Comparison of ENCODE assay signal across 1 cellular context in the genomic region with DNA sequence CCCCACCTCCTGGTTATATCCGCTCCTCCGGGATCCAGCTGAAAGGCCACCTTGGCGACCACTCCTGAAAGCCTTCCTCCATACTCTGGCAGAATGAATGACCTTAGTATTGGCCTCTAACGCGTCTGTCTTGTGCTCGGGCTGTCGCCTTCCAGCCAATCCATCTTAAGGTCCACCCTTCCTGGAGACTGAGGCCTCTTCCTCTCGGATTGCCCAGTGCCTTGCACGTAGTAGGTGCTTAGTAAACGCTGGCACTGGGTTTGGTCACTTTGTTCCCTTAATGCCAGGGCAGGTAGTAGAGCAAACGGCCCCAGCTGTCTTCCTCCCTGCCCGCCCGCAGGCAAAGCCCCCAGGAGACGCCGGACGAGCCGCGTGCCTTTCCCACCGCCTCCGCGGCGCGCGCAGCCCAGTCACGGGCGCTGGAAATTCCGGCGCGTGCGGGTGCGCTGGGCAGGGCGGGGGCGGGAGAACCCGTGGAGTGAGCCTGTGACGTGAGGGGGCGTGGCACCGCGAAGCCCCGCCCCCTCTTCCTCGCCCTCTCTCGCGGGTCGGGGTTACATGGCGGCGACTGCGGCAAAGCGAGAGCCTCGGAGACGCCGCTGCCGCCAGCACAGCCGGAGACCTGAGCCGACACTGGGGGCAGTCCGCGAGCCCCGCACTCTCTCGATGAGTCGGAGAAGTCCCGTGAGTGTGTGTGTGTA.
TF ChIP-seq lines count a peak whose summit lies in the region.

TSS of gene MAPK6 (plus strand) at position 527 of the 701 bp plus-strand sequence. CDS start 27,242 bp downstream, outside the sequence.

TF ChIP-seq in HepG2, 621 proteins besides CTCF, POLR2A, EP300 and RAD21 (continued from another document and continues in another):
- TF ChIP-seq NONO (IDR thresholded peaks at IDR 0.05) (no peak), NONO (CRISPR knock-in tag; conservative IDR thresholded peaks at IDR 0.05) (peak; percentile 89), EEA1 (CRISPR knock-in tag; IDR thresholded peaks at IDR 0.05; ENCODE audit: borderline replicate concordance) (no peak), NR2F6 (IDR thresholded peaks at IDR 0.05) (no peak), NR2F6 (CRISPR knock-in tag; IDR thresholded peaks at IDR 0.05) (peak; percentile 58), SKI (IDR thresholded peaks at IDR 0.05; ENCODE audit: partially characterized antibody) (peak; percentile 77), ZNF883 (CRISPR knock-in tag; IDR thresholded peaks at IDR 0.05; ENCODE audit: not compliant biosample characterization) (peak; percentile 98), MAFG (CRISPR knock-in tag; IDR thresholded peaks at IDR 0.05) (no peak), SMAD9 (CRISPR knock-in tag; IDR thresholded peaks at IDR 0.05) (peak; percentile 61; the same call in 1 of the 2 replicates), MED1 (CRISPR knock-in tag; IDR thresholded peaks at IDR 0.05) (peak; percentile 92), ZNF619 (CRISPR knock-in tag; IDR thresholded peaks at IDR 0.05) (peak; percentile 80; the same call in 1 of the 2 replicates), REL (CRISPR knock-in tag; conservative IDR thresholded peaks at IDR 0.05) (peak; percentile 93), SP2 (CRISPR knock-in tag; IDR thresholded peaks at IDR 0.05) (peak; percentile 54; the same call in 1 of the 2 replicates), ELF1 (CRISPR knock-in tag; IDR thresholded peaks at IDR 0.05) (no peak), ZNF720 (CRISPR knock-in tag; IDR thresholded peaks at IDR 0.05) (no peak), DRAP1 (CRISPR knock-in tag; IDR thresholded peaks at IDR 0.05) (peak; percentile 74), KDM1A (CRISPR knock-in tag; IDR thresholded peaks at IDR 0.05) (0 out of 2 replicates have a peak, but pooled peaks have one; percentile 32), PCBP2 (optimal IDR thresholded peaks at IDR 0.05; ENCODE audit: low read depth, low read length, poor library complexity, severe bottlenecking) (no peak), ZSCAN29 (CRISPR knock-in tag; conservative IDR thresholded peaks at IDR 0.05) (no peak), RERE (CRISPR knock-in tag; IDR thresholded peaks at IDR 0.05; ENCODE audit: low read depth) (0 out of 2 replicates have a peak, but pooled peaks have one; percentile 38), CC2D1A (CRISPR knock-in tag; IDR thresholded peaks at IDR 0.05) (no peak), ZNF501 (CRISPR knock-in tag; IDR thresholded peaks at IDR 0.05) (peak; percentile 79), IKZF4 (CRISPR knock-in tag; IDR thresholded peaks at IDR 0.05; ENCODE audit: borderline replicate concordance, low read depth, not compliant biosample characterization) (peak; percentile 52)
- TF ChIP-seq, protein P1, sequence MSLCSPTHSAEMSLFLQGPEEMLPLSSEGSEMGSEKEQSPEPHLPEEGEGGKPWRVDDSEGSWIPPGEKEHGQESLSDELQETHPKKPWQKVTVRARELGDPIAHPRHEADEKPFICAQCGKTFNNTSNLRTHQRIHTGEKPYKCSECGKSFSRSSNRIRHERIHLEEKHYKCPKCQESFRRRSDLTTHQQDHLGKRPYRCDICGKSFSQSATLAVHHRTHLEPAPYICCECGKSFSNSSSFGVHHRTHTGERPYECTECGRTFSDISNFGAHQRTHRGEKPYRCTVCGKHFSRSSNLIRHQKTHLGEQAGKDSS (CRISPR knock-in tag; IDR thresholded peaks at IDR 0.05; ENCODE audit: borderline replicate concordance, low read depth) = no peak
- TF ChIP-seq, protein P2, sequence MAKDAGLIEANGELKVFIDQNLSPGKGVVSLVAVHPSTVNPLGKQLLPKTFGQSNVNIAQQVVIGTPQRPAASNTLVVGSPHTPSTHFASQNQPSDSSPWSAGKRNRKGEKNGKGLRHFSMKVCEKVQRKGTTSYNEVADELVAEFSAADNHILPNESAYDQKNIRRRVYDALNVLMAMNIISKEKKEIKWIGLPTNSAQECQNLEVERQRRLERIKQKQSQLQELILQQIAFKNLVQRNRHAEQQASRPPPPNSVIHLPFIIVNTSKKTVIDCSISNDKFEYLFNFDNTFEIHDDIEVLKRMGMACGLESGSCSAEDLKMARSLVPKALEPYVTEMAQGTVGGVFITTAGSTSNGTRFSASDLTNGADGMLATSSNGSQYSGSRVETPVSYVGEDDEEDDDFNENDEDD (CRISPR knock-in tag; IDR thresholded peaks at IDR 0.05; ENCODE audit: borderline replicate concordance) = peak; percentile 92
- TF ChIP-seq, protein P3, sequence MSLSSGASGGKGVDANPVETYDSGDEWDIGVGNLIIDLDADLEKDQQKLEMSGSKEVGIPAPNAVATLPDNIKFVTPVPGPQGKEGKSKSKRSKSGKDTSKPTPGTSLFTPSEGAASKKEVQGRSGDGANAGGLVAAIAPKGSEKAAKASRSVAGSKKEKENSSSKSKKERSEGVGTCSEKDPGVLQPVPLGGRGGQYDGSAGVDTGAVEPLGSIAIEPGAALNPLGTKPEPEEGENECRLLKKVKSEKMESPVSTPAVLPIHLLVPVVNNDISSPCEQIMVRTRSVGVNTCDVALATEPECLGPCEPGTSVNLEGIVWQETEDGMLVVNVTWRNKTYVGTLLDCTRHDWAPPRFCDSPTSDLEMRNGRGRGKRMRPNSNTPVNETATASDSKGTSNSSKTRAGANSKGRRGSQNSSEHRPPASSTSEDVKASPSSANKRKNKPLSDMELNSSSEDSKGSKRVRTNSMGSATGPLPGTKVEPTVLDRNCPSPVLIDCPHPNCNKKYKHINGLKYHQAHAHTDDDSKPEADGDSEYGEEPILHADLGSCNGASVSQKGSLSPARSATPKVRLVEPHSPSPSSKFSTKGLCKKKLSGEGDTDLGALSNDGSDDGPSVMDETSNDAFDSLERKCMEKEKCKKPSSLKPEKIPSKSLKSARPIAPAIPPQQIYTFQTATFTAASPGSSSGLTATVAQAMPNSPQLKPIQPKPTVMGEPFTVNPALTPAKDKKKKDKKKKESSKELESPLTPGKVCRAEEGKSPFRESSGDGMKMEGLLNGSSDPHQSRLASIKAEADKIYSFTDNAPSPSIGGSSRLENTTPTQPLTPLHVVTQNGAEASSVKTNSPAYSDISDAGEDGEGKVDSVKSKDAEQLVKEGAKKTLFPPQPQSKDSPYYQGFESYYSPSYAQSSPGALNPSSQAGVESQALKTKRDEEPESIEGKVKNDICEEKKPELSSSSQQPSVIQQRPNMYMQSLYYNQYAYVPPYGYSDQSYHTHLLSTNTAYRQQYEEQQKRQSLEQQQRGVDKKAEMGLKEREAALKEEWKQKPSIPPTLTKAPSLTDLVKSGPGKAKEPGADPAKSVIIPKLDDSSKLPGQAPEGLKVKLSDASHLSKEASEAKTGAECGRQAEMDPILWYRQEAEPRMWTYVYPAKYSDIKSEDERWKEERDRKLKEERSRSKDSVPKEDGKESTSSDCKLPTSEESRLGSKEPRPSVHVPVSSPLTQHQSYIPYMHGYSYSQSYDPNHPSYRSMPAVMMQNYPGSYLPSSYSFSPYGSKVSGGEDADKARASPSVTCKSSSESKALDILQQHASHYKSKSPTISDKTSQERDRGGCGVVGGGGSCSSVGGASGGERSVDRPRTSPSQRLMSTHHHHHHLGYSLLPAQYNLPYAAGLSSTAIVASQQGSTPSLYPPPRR (CRISPR knock-in tag; IDR thresholded peaks at IDR 0.05; ENCODE audit: borderline replicate concordance) = peak; percentile 85
- TF ChIP-seq, protein P4, sequence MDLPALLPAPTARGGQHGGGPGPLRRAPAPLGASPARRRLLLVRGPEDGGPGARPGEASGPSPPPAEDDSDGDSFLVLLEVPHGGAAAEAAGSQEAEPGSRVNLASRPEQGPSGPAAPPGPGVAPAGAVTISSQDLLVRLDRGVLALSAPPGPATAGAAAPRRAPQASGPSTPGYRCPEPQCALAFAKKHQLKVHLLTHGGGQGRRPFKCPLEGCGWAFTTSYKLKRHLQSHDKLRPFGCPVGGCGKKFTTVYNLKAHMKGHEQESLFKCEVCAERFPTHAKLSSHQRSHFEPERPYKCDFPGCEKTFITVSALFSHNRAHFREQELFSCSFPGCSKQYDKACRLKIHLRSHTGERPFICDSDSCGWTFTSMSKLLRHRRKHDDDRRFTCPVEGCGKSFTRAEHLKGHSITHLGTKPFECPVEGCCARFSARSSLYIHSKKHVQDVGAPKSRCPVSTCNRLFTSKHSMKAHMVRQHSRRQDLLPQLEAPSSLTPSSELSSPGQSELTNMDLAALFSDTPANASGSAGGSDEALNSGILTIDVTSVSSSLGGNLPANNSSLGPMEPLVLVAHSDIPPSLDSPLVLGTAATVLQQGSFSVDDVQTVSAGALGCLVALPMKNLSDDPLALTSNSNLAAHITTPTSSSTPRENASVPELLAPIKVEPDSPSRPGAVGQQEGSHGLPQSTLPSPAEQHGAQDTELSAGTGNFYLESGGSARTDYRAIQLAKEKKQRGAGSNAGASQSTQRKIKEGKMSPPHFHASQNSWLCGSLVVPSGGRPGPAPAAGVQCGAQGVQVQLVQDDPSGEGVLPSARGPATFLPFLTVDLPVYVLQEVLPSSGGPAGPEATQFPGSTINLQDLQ (CRISPR knock-in tag; IDR thresholded peaks at IDR 0.05) = peak; percentile 96
- TF ChIP-seq, protein P5, sequence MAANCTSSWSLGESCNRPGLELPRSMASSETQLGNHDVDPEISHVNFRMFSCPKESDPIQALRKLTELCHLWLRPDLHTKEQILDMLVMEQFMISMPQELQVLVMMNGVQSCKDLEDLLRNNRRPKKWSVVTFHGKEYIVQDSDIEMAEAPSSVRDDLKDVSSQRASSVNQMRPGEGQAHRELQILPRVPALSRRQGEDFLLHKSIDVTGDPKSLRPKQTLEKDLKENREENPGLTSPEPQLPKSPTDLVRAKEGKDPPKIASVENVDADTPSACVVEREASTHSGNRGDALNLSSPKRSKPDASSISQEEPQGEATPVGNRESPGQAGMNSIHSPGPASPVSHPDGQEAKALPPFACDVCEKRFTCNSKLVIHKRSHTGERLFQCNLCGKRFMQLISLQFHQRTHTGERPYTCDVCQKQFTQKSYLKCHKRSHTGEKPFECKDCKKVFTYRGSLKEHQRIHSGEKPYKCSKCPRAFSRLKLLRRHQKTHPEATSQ (CRISPR knock-in tag; IDR thresholded peaks at IDR 0.05; ENCODE audit: borderline replicate concordance) = 0 out of 2 replicates have a peak, but pooled peaks have one; percentile 19
- TF ChIP-seq, protein P6, sequence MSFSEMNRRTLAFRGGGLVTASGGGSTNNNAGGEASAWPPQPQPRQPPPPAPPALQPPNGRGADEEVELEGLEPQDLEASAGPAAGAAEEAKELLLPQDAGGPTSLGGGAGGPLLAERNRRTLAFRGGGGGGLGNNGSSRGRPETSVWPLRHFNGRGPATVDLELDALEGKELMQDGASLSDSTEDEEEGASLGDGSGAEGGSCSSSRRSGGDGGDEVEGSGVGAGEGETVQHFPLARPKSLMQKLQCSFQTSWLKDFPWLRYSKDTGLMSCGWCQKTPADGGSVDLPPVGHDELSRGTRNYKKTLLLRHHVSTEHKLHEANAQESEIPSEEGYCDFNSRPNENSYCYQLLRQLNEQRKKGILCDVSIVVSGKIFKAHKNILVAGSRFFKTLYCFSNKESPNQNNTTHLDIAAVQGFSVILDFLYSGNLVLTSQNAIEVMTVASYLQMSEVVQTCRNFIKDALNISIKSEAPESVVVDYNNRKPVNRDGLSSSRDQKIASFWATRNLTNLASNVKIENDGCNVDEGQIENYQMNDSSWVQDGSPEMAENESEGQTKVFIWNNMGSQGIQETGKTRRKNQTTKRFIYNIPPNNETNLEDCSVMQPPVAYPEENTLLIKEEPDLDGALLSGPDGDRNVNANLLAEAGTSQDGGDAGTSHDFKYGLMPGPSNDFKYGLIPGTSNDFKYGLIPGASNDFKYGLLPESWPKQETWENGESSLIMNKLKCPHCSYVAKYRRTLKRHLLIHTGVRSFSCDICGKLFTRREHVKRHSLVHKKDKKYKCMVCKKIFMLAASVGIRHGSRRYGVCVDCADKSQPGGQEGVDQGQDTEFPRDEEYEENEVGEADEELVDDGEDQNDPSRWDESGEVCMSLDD (CRISPR knock-in tag; IDR thresholded peaks at IDR 0.05; ENCODE audit: borderline replicate concordance) = no peak; the same call in 1 of the 2 replicates
- TF ChIP-seq, protein P7, sequence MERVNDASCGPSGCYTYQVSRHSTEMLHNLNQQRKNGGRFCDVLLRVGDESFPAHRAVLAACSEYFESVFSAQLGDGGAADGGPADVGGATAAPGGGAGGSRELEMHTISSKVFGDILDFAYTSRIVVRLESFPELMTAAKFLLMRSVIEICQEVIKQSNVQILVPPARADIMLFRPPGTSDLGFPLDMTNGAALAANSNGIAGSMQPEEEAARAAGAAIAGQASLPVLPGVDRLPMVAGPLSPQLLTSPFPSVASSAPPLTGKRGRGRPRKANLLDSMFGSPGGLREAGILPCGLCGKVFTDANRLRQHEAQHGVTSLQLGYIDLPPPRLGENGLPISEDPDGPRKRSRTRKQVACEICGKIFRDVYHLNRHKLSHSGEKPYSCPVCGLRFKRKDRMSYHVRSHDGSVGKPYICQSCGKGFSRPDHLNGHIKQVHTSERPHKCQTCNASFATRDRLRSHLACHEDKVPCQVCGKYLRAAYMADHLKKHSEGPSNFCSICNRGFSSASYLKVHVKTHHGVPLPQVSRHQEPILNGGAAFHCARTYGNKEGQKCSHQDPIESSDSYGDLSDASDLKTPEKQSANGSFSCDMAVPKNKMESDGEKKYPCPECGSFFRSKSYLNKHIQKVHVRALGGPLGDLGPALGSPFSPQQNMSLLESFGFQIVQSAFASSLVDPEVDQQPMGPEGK (CRISPR knock-in tag; IDR thresholded peaks at IDR 0.05) = peak; percentile 70
